10 cellular contexts compared by ENCODE assay signal in genomic region chr1:182602945-182603645, GRCh38. TPM values are rescaled to one million over a fixed set of nuclear protein-coding genes. Genes with fewer than 3 reads are reported as not detected.
DNase-seq lines count a peak whose midpoint lies in the region; ATAC-seq and TF ChIP-seq lines count a peak whose summit lies in the region.
"Had no signal": no experiment of that assay in that cellular context is flagged by ENCODE, and none has a peak within 500 bp of the region (broad histone marks: within the 10 kb centered on the region; RNA-seq: fewer than 3 reads in every experiment).

No MANE protein-coding gene starts in this region.

- H3K4me3 ChIP-seq in SJCRH30 (peak overlapping the region; percentile 94), fibroblast of pulmonary artery (replicated peaks; ENCODE audit: low read depth, low read length) (peak overlapping the region; percentile 46)

- no peak for TF ChIP-seq CTCF in fibroblast of pulmonary artery (IDR thresholded peaks at IDR 0.05; ENCODE audit: low read length, missing control alignments)

- no peak overlapping the region for H3K4me3 Mint-ChIP-seq in stimulated activated naive CD8-positive, alpha-beta T cell treated with anti-CD3 and anti-CD28 coated beads, Interleukin-15, Interleukin-2, amounts not matched to agents 100 ng/mL and 50 ng/mL, for 24 hours

- peak overlapping the region; percentile 75 for H3K27ac ChIP-seq in SJCRH30
- H3K27ac ChIP-seq: cardiac muscle cell, prostate gland had no signal

- peaks cover 52% of the 10 kb centered on the region for H3K36me3 ChIP-seq in SJCRH30
- H3K36me3 ChIP-seq: cardiac muscle cell, prostate gland had no signal

- H3K27ac Mint-ChIP-seq in stimulated activated naive CD8-positive, alpha-beta T cell treated with anti-CD3 and anti-CD28 coated beads, Interleukin-15, Interleukin-2, amounts not matched to agents 100 ng/mL and 50 ng/mL, for 24 hours: peak overlapping the region; percentile 96

- no peaks in the 10 kb centered on the region for H3K9me3 ChIP-seq in SJCRH30 (replicated peaks)
- H3K9me3 ChIP-seq: prostate gland had no signal

- no peak for DNase-seq in activated CD4-positive, CD25-positive, alpha-beta regulatory T cell treated with anti-CD3 and anti-CD28 coated beads, Interleukin-2, amount 50 U/mL, for 72 hours
- DNase-seq in SJCRH30 (no peak), fibroblast of pulmonary artery (ENCODE audit: low read depth) (no peak), KG1 (lab: John Stamatoyannopoulos, UW) (no peak)

- peaks cover 40% of the 10 kb centered on the region for H3K4me1 Mint-ChIP-seq in stimulated activated naive CD8-positive, alpha-beta T cell treated with anti-CD3 and anti-CD28 coated beads, Interleukin-15, Interleukin-2, amounts not matched to agents 100 ng/mL and 50 ng/mL, for 24 hours (ENCODE audit: low read depth)

- H3K27me3 ChIP-seq in SJCRH30: no peaks in the 10 kb centered on the region

- peaks cover 17% of the 10 kb centered on the region for H3K4me1 ChIP-seq in SJCRH30
- H3K4me1 ChIP-seq: prostate gland had no signal

- peaks cover 14% of the 10 kb centered on the region for H3K27me3 Mint-ChIP-seq in stimulated activated naive CD8-positive, alpha-beta T cell treated with anti-CD3 and anti-CD28 coated beads, Interleukin-15, Interleukin-2, amounts not matched to agents 100 ng/mL and 50 ng/mL, for 24 hours

- no peaks in the 10 kb centered on the region for H3K9me3 Mint-ChIP-seq in stimulated activated naive CD8-positive, alpha-beta T cell treated with anti-CD3 and anti-CD28 coated beads, Interleukin-15, Interleukin-2, amounts not matched to agents 100 ng/mL and 50 ng/mL, for 24 hours

- ATAC-seq in activated CD4-positive, CD25-positive, alpha-beta regulatory T cell treated with anti-CD3 and anti-CD28 coated beads, Interleukin-2, amount 50 U/mL, for 24 hours: peak; percentile 11 to 31
- ATAC-seq in GM18909 (IDR thresholded peaks at IDR 0.05; ENCODE audit: poor library complexity, unreplicated experiment): no peak
- ATAC-seq in HG03135 (IDR thresholded peaks at IDR 0.05; ENCODE audit: unreplicated experiment): no peak

- peaks cover 6% of the 10 kb centered on the region for H3K36me3 Mint-ChIP-seq in stimulated activated naive CD8-positive, alpha-beta T cell treated with anti-CD3 and anti-CD28 coated beads, Interleukin-15, Interleukin-2, amounts not matched to agents 100 ng/mL and 50 ng/mL, for 24 hours (ENCODE audit: low read depth)

RNA-seq across cellular contexts. Expression of gene RGS16, which starts 1.1 kb away (rescaled TPM):
- 96.7 and 101 TPM in 2 replicates for total RNA-seq in SJCRH30 (2014; rRNA removed; shearing (Covaris generic))

RNA-seq across cellular contexts. Expression of gene RNASEL, which starts 14.0 kb away (rescaled TPM):
- 1.2 and 1.5 TPM in 2 replicates for total RNA-seq in SJCRH30 (2014; rRNA removed; shearing (Covaris generic))

Comparison
In these comparisons a context has a peak if more than half of its experiments do, and no peak if none do; other contexts are left out.
1. ATAC-seq: peak in activated CD4-positive, CD25-positive, alpha-beta regulatory T cell treated with anti-CD3 and anti-CD28 coated beads, Interleukin-2, amount 50 U/mL, for 24 hours (2 of 2); none in GM18909 (single experiment) and HG03135 (single experiment).